10 cellular contexts compared by ENCODE assay signal in genomic region chr20:19786311-19786710, GRCh38. TPM values are rescaled to one million over a fixed set of nuclear protein-coding genes. Genes with fewer than 3 reads are reported as not detected.
DNase-seq lines count a peak whose midpoint lies in the region; ATAC-seq, FAIRE-seq and TF ChIP-seq lines count a peak whose summit lies in the region.
"Had no signal": no experiment of that assay in that cellular context is flagged by ENCODE, and none has a peak within 500 bp of the region (broad histone marks: within the 10 kb centered on the region; RNA-seq: fewer than 3 reads in every experiment).

No MANE protein-coding gene starts in this region.

- H3K27ac ChIP-seq in PC-3 (ENCODE audit: low read length) (peak overlapping the region; percentile 91), gastrocnemius medialis (peak overlapping the region; percentile 34 to 71 (median 50))

- H4K20me1 ChIP-seq in PC-3 (ENCODE audit: low read length), result no peaks in the 10 kb centered on the region

- peaks cover 5% of the 10 kb centered on the region for H3F3A ChIP-seq in PC-3 (ENCODE audit: low read length, unreplicated experiment)

- H3K9me2 ChIP-seq in PC-3 (replicated peaks; ENCODE audit: low read length), result no peaks in the 10 kb centered on the region

- TF ChIP-seq CTCF in HFF-Myc (IDR thresholded peaks at IDR 0.05; ENCODE audit: low read depth, low read length, missing control alignments), result no peak
- no peak for TF ChIP-seq CTCF in PC-3 (conservative IDR thresholded peaks at IDR 0.05; ENCODE audit: low read depth, low read length)
- TF ChIP-seq CTCF in fibroblast of pulmonary artery (IDR thresholded peaks at IDR 0.05; ENCODE audit: low read length, missing control alignments), result no peak
- no peak for TF ChIP-seq CTCF in gastrocnemius medialis (IDR thresholded peaks at IDR 0.05 in 4 of 5, conservative IDR thresholded peaks at IDR 0.05 in 1 of 5)

- CTCF ChIA-PET in PC-3 (lab: Charles Lee), result interaction anchor here (1.0 kb wide), 1 partner anchor 131 kb away, joined by 3 read pairs; no protein-coding TSS in a partner anchor

- peaks cover 44% of the 10 kb centered on the region for H3K4me1 ChIP-seq in PC-3 (ENCODE audit: insufficient read depth, low read length)
- peaks cover 32 to 39% of the 10 kb centered on the region in 2 donors for H3K4me1 ChIP-seq in gastrocnemius medialis
- H3K4me1 ChIP-seq: HAP-1 had no signal

- intact Hi-C loops in PC-3 (cut with micrococcal nuclease) (no loop called here), gastrocnemius medialis (cut with DNase I; ENCODE audit: low total_unique reads) (loop anchor here (1.0 to 5.0 kb wide), 2 partner anchors 136 to 207 kb away; no protein-coding TSS in a partner anchor)

- POLR2A ChIA-PET in PC-3 (lab: Charles Lee; ENCODE audit: unreplicated experiment), result interaction anchor here (0.7 kb wide), 1 partner anchor 24 kb away, joined by 4 read pairs; no protein-coding TSS in a partner anchor

- peak overlapping the region; percentile 79 for H3K4me2 ChIP-seq in PC-3 (ENCODE audit: low read length)

- DNase-seq in HFF-Myc (ENCODE audit: extremely low read depth, low read depth) (peak; percentile 79), PC-3 (peak; percentile 75), fibroblast of pulmonary artery (ENCODE audit: low read depth) (peak; percentile 95), gastrocnemius medialis (peak; percentile 40 to 71), GM12892 (ENCODE audit: insufficient read length) (no peak)
- no peak for DNase-seq in stimulated activated CD4-positive, alpha-beta T cell treated with anti-CD3 and anti-CD28 coated beads, Interleukin-15, amount 100 ng/mL, for 24 hours

- BruUV-seq in PC-3 (replicated peaks; lab: Mats Ljungman, UMichigan), result no TSS peak

- H2AFZ ChIP-seq in PC-3 (ENCODE audit: low read length), result no peak overlapping the region

- peak overlapping the region; percentile 73; the same call in 1 of the 2 replicates for H3K9ac ChIP-seq in PC-3 (ENCODE audit: low read length)

- H3K4me3 ChIP-seq in HFF-Myc (replicated peaks; ENCODE audit: low read depth, low read length), result no peak overlapping the region
- H3K4me3 ChIP-seq in PC-3 (ENCODE audit: low read length), result no peak overlapping the region
- H3K4me3 ChIP-seq in fibroblast of pulmonary artery (replicated peaks; ENCODE audit: low read depth, low read length), result no peak overlapping the region
- H3K4me3 ChIP-seq in gastrocnemius medialis, result no peak overlapping the region
- H3K4me3 ChIP-seq: HAP-1 had no signal

- in situ Hi-C loops in gastrocnemius medialis (cut with MboI; ENCODE audit: low sequenced_read_pairs in 4 of 4), result loop anchor here in 3 of 4 donors (5.0 to 25.0 kb wide), 5 partner anchors 99 to 211 kb away; no protein-coding TSS in a partner anchor

- H3K36me3 ChIP-seq in PC-3 (ENCODE audit: low read depth, low read length), result peaks cover 24% of the 10 kb centered on the region
- no peaks in the 10 kb centered on the region for H3K36me3 ChIP-seq in gastrocnemius medialis
- H3K36me3 ChIP-seq: HAP-1 had no signal

- no peaks in the 10 kb centered on the region for H3K79me2 ChIP-seq in PC-3 (ENCODE audit: low read length)

- H3K27me3 ChIP-seq in PC-3 (ENCODE audit: low read length) (no peaks in the 10 kb centered on the region), gastrocnemius medialis (no peaks in the 10 kb centered on the region)

- TF ChIP-seq POLR2A in gastrocnemius medialis (IDR thresholded peaks at IDR 0.05) (no peak), GM12892 (IDR thresholded peaks at IDR 0.05; ENCODE audit: low read depth, low read length) (no peak)

- no peak for FAIRE-seq in GM12892 (lab: Jason Lieb, UNC)

- ATAC-seq in PC-3 (peak; percentile 4; the same call in 1 of the 2 replicates), gastrocnemius medialis (peak; percentile 50 to 82), HG03135 (IDR thresholded peaks at IDR 0.05; ENCODE audit: unreplicated experiment) (no peak), GM21526 (IDR thresholded peaks at IDR 0.05; ENCODE audit: low FRiP score, unreplicated experiment) (no peak)
- ATAC-seq: activated CD4-positive, CD25-positive, alpha-beta regulatory T cell treated with anti-CD3 and anti-CD28 coated beads, Interleukin-2, amount 50 U/mL, for 24 hours had no signal

- H3K9me3 ChIP-seq in PC-3 (ENCODE audit: low read length) (peaks cover 24% of the 10 kb centered on the region), gastrocnemius medialis (no peaks in the 10 kb centered on the region)
- H3K9me3 ChIP-seq: HAP-1 had no signal

RNA-seq across cellular contexts. Expression of gene RIN2, which starts 28.3 kb away (rescaled TPM):
- 64.3 and 69.8 TPM in 2 replicates for total RNA-seq in PC-3 (2014; rRNA removed)
- total RNA-seq in gastrocnemius medialis, result 10 to 100 TPM; 17.9 to 30.9 (median 22.6) TPM
- not detected for polyA plus RNA-seq in GM12892 (2012; ENCODE audit: missing spikeins)

Comparison
In these comparisons a context has a peak if more than half of its experiments do, and no peak if none do; other contexts are left out.
1. DNase-seq: peak in HFF-Myc (single experiment), PC-3 (single experiment), fibroblast of pulmonary artery (single experiment) and gastrocnemius medialis (2 of 2); none in stimulated activated CD4-positive, alpha-beta T cell treated with anti-CD3 and anti-CD28 coated beads, Interleukin-15, amount 100 ng/mL, for 24 hours (single experiment) and GM12892 (single experiment).
2. ATAC-seq: peak in PC-3 (single experiment) and gastrocnemius medialis (2 of 2); none in HG03135 (single experiment) and GM21526 (single experiment).